8 cellular contexts compared by ENCODE assay signal in the genomic region with DNA sequence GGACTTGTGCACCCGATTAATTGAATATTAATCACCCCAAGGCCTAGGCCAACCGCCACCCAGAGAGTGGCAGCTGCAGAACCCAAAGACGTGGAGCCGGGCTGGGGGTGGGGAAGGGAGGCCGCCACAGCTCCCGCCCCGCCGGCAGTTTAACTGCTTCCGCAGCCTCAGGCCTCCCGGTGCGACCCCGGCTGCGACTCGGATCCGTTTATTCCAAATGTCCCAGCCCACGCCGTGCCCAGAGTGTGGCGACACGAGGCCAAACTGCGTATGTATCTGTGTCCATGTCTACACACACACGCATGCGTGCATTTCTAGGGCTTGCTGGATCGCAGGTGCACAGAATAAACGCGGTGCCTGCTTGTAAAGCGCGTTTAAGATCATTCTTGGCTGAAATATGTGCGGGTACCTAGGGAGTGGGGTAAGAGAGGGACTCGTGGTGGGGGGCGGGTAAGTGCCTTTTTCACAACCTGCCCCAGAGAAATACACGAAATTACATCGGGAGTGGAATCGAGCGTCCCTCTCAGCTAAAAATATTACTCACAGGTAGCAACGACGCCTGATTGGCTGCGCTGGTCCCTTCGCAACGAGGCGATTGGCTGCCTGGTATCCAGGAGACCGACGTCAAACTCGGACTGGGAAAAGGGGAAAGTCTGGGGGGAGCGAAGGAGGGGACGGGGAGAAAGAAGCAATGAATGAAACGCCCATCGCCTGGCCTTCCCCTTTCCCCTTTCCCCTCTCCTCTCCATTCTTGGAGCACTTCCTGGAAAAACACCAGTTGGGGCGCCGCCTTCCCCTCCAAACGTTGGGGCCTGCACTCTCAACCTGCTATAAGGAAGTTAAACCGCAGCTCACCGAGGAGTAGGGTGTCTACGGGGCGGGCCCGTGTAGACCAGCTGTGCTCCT. TPM values are rescaled to one million over a fixed set of nuclear protein-coding genes. Genes with fewer than 3 reads are reported as not detected.
A peak's percentile ranks its signal among the peaks of the same experiment; 100 is the strongest.
DNase-seq lines count a peak whose midpoint lies in the region; ATAC-seq and TF ChIP-seq lines count a peak whose summit lies in the region.

No MANE protein-coding gene starts in this region.

- H3K79me2 ChIP-seq in Karpas-422 (ENCODE audit: low read length), result peaks cover 20% of the 10 kb centered on the region

- peak overlapping the region; percentile 87 for H3K4me2 ChIP-seq in Karpas-422 (ENCODE audit: low read depth, low read length, poor library complexity, severe bottlenecking)

- H3K4me1 ChIP-seq in Karpas-422 (ENCODE audit: low read length) (peaks cover 28% of the 10 kb centered on the region), Peyer's patch (peaks cover 0 to 21% (median 3%) of the 10 kb centered on the region in 4 donors), esophagus squamous epithelium (peaks cover 7 to 58% (median 16%) of the 10 kb centered on the region in 3 donors), muscle layer of duodenum (ENCODE audit: control insufficient read depth in 1 of 2, insufficient read depth in 2 of 2, low read length in 2 of 2) (peaks cover 25 to 31% of the 10 kb centered on the region in 2 donors)

- H3K27ac ChIP-seq in Karpas-422 (ENCODE audit: low read length), result peak overlapping the region; percentile 96
- peak overlapping the region; percentile 95 to 100 (median 99) for H3K27ac ChIP-seq in Peyer's patch
- peak overlapping the region; percentile 96 to 100 (median 100) for H3K27ac ChIP-seq in esophagus squamous epithelium
- H3K27ac ChIP-seq in muscle layer of duodenum (ENCODE audit: low read length), result peak overlapping the region; percentile 97

- TF ChIP-seq POLR2A in Peyer's patch (IDR thresholded peaks at IDR 0.05) (peak; percentile 88 to 96), esophagus squamous epithelium (IDR thresholded peaks at IDR 0.05) (peak in 3 of 4 donors; percentile 66 to 80 (median 68))

- no peaks in the 10 kb centered on the region for H3K9me2 ChIP-seq in Karpas-422 (replicated peaks; ENCODE audit: insufficient read depth, low read length)

- WGBS in esophagus squamous epithelium, 2 donors, result 1 to 2% methylated on average over 49 to 50 of the region's 55 CpGs

- DNase-seq in DMS53 (lab: John Stamatoyannopoulos, UW) (peak; percentile 99), Karpas-422 (peak; percentile 96), Peyer's patch (peak; percentile 95 to 97 (median 95)), activated T-helper 1 cell treated with Interleukin-2 at 50 U/mL for 16 hours (ENCODE audit: low read depth) (peak; percentile 73), esophagus squamous epithelium (lab: John Stamatoyannopoulos, UW) (peak; percentile 93)
- DNase-seq in stimulated activated CD8-positive, alpha-beta memory T cell treated with anti-CD3 and anti-CD28 coated beads, Interleukin-7, amount 100 ng/mL, for 24 hours (ENCODE audit: low read depth), result peak; percentile 61

- TF ChIP-seq CTCF in Peyer's patch (IDR thresholded peaks at IDR 0.05) (no peak), esophagus squamous epithelium (IDR thresholded peaks at IDR 0.05) (peak in 2 of 6 experiments; percentile 7 to 18)

- peak; percentile 28 for ATAC-seq in GM21825 (IDR thresholded peaks at IDR 0.05; ENCODE audit: unreplicated experiment)

- peaks cover 19% of the 10 kb centered on the region for H3K36me3 ChIP-seq in Karpas-422 (ENCODE audit: insufficient read depth, low read length)
- peaks cover 0 to 15% (median 0%) of the 10 kb centered on the region in 3 donors for H3K36me3 ChIP-seq in Peyer's patch
- peaks cover 6 to 16% (median 6%) of the 10 kb centered on the region in 3 donors for H3K36me3 ChIP-seq in esophagus squamous epithelium
- H3K36me3 ChIP-seq in muscle layer of duodenum (ENCODE audit: control insufficient read depth in 1 of 2, insufficient read depth in 2 of 2, low read length in 2 of 2), result peaks cover 10 to 12% of the 10 kb centered on the region in 2 donors

- H3K27me3 ChIP-seq in Karpas-422 (ENCODE audit: low read length), result no peaks in the 10 kb centered on the region
- no peaks in the 10 kb centered on the region for H3K27me3 ChIP-seq in Peyer's patch
- H3K27me3 ChIP-seq in esophagus squamous epithelium, result no peaks in the 10 kb centered on the region
- H3K27me3 ChIP-seq in muscle layer of duodenum (ENCODE audit: low read depth, low read length), result no peaks in the 10 kb centered on the region

- no peaks in the 10 kb centered on the region for H3K9me3 ChIP-seq in Karpas-422 (ENCODE audit: low read length)
- no peaks in the 10 kb centered on the region for H3K9me3 ChIP-seq in Peyer's patch
- no peaks in the 10 kb centered on the region for H3K9me3 ChIP-seq in esophagus squamous epithelium
- no peaks in the 10 kb centered on the region for H3K9me3 ChIP-seq in muscle layer of duodenum (ENCODE audit: control insufficient read depth in 1 of 2, low read length in 2 of 2)

- H3K9ac ChIP-seq in Karpas-422 (ENCODE audit: low read length), result peak overlapping the region; percentile 87

- peak overlapping the region; percentile 55; the same call in 1 of the 2 replicates for H2AFZ ChIP-seq in Karpas-422 (ENCODE audit: low read length)

- peak overlapping the region; percentile 87 for H3K4me3 ChIP-seq in Karpas-422 (ENCODE audit: low read length)
- H3K4me3 ChIP-seq in Peyer's patch, result peak overlapping the region; percentile 82 to 99 (median 96)
- H3K4me3 ChIP-seq in esophagus squamous epithelium, result peak overlapping the region; percentile 92 to 99 (median 97)
- peak overlapping the region; percentile 78 to 92 for H3K4me3 ChIP-seq in muscle layer of duodenum (ENCODE audit: low read depth in 1 of 2, low read length in 2 of 2)

- intact Hi-C loops in esophagus squamous epithelium (cut with DNase I), result loop anchor here (5.0 kb wide), 1 partner anchor 85 kb away; no protein-coding TSS in a partner anchor

- H4K20me1 ChIP-seq in Karpas-422 (ENCODE audit: insufficient read depth, low read depth, low read length), result peaks cover 27% of the 10 kb centered on the region

RNA-seq across cellular contexts. Expression of gene TOB1, which starts 1.0 kb away (rescaled TPM):
- 8.2 and 25.9 TPM in 2 replicates for total RNA-seq in Karpas-422 (2014; rRNA removed; shearing (Covaris generic); ENCODE audit: low replicate concordance)
- 100 to 1,000 TPM in 1 of 4 donors, 10 to 100 TPM in 3; 38.0 to 101 (median 60.6) TPM for total RNA-seq in Peyer's patch
- 10 to 100 TPM; 21.5 to 35.9 (median 31.1) TPM for total RNA-seq in esophagus squamous epithelium

RNA-seq across cellular contexts. Expression of gene WFIKKN2, which starts 31.8 kb away (rescaled TPM):
- not detected in 2 replicates for total RNA-seq in Karpas-422 (2014; rRNA removed; shearing (Covaris generic); ENCODE audit: low replicate concordance)
- total RNA-seq in Peyer's patch, result not detected
- total RNA-seq in esophagus squamous epithelium, result under 1 TPM in 1 of 4 donors, not detected in 3; 0.08 TPM

Comparison
In these comparisons a context has a peak if more than half of its experiments do, and no peak if none do; other contexts are left out.
1. Peak in every context shown above with its lines: DNase-seq, ATAC-seq, H3K4me3 ChIP-seq and H3K27ac ChIP-seq.